ENCODE assay signal across 15 cellular contexts in genomic region chr20:35404614-35405259, GRCh38. TPM values are rescaled to one million over a fixed set of nuclear protein-coding genes. Genes with fewer than 3 reads are reported as not detected.
A peak's percentile ranks its signal among the peaks of the same experiment; 100 is the strongest.
DNase-seq lines count a peak whose midpoint lies in the region; ATAC-seq, FAIRE-seq and TF ChIP-seq lines count a peak whose summit lies in the region.
"Had no signal": no experiment of that assay in that cellular context is flagged by ENCODE, and none has a peak within 500 bp of the region (broad histone marks: within the 10 kb centered on the region; RNA-seq: fewer than 3 reads in every experiment).

No MANE protein-coding gene starts in this region.

- FAIRE-seq in urothelium cell line (lab: Jason Lieb, UNC), result no peak

- no peak overlapping the region for H3K27ac ChIP-seq in CD4-positive, alpha-beta T cell (ENCODE audit: low read depth, low read length)
- H3K27ac ChIP-seq in breast epithelium, result no peak overlapping the region
- H3K27ac ChIP-seq: adrenal gland, suprapubic skin had no signal

- H3K4me1 Mint-ChIP-seq in CD4-positive, alpha-beta T cell (ENCODE audit: low read depth), result peaks cover 22% of the 10 kb centered on the region
- peaks cover 9% of the 10 kb centered on the region for H3K4me1 Mint-ChIP-seq in T-helper 2 cell treated with Interferon-gamma antibody and Interleukin-4, amounts not matched to agents 5 μg/mL and 100 μg/mL, for 36 hours (ENCODE audit: low read depth)

- H3K36me3 Mint-ChIP-seq in CD4-positive, alpha-beta T cell (ENCODE audit: low read depth), result peaks cover 52% of the 10 kb centered on the region
- H3K36me3 Mint-ChIP-seq in T-helper 2 cell treated with Interferon-gamma antibody and Interleukin-4, amounts not matched to agents 5 μg/mL and 100 μg/mL, for 36 hours (ENCODE audit: low read depth), result peaks cover 46% of the 10 kb centered on the region

- no peak for TF ChIP-seq POLR2A in breast epithelium (IDR thresholded peaks at IDR 0.05)

- H3K9me3 ChIP-seq in CD4-positive, alpha-beta T cell (ENCODE audit: control insufficient read depth, low read length), result peaks cover 10% of the 10 kb centered on the region
- H3K9me3 ChIP-seq in breast epithelium, result peaks cover 0 to 15% of the 10 kb centered on the region in 2 donors
- H3K9me3 ChIP-seq: adrenal gland, suprapubic skin had no signal

- DNase-seq in CD4-positive, alpha-beta T cell, result no peak
- DNase-seq in T-helper 2 cell treated with Interferon-gamma antibody and Interleukin-4, amounts not matched to agents 5 μg/mL and 100 μg/mL, for 36 hours (ENCODE audit: low spot score), result no peak
- DNase-seq in breast epithelium (ENCODE audit: low spot score in 2 of 2) (no peak), urothelium cell line (ENCODE audit: low spot score) (no peak), omental fat pad (ENCODE audit: low spot score) (no peak)
- DNase-seq: adrenal gland; effector CD4-positive, alpha-beta T cell; posterior cingulate gyrus; stimulated activated CD4-positive, alpha-beta T cell treated with anti-CD3 and anti-CD28 coated beads, Interleukin-2, amount 100 ng/mL, for 48 hours had no signal

- peaks cover 6% of the 10 kb centered on the region for H3K9me3 Mint-ChIP-seq in CD4-positive, alpha-beta T cell
- H3K9me3 Mint-ChIP-seq in T-helper 2 cell treated with Interferon-gamma antibody and Interleukin-4, amounts not matched to agents 5 μg/mL and 100 μg/mL, for 36 hours, result peaks cover 15% of the 10 kb centered on the region

- H3K27ac Mint-ChIP-seq in CD4-positive, alpha-beta T cell, result no peak overlapping the region
- H3K27ac Mint-ChIP-seq in T-helper 2 cell treated with Interferon-gamma antibody and Interleukin-4, amounts not matched to agents 5 μg/mL and 100 μg/mL, for 36 hours, result no peak overlapping the region

- peak; percentile 44 for ATAC-seq in CD4-positive, alpha-beta T cell (ENCODE audit: poor library complexity)
- ATAC-seq in GM18861 (IDR thresholded peaks at IDR 0.05; ENCODE audit: unreplicated experiment), result peak; percentile 76
- ATAC-seq in HG03342 (IDR thresholded peaks at IDR 0.05; ENCODE audit: unreplicated experiment), result peak; percentile 74
- no peak for ATAC-seq in GM19351 (IDR thresholded peaks at IDR 0.05; ENCODE audit: unreplicated experiment)
- ATAC-seq in omental fat pad (ENCODE audit: low FRiP score), result no peak
- ATAC-seq: activated CD4-positive, CD25-positive, alpha-beta regulatory T cell treated with anti-CD3 and anti-CD28 coated beads, Interleukin-2, amount 50 U/mL, for 24 hours had no signal

- intact Hi-C loops in CD4-positive, alpha-beta T cell (cut with DNase I, micrococcal nuclease), result no loop called here
- intact Hi-C loops in breast epithelium (cut with DNase I; ENCODE audit: low total_unique reads), result no loop called here

- POLR2A ChIA-PET in CD4-positive, alpha-beta T cell (lab: Charles Lee), result no interaction called here

- H3K4me3 Mint-ChIP-seq in CD4-positive, alpha-beta T cell, result no peak overlapping the region
- H3K4me3 Mint-ChIP-seq in T-helper 2 cell treated with Interferon-gamma antibody and Interleukin-4, amounts not matched to agents 5 μg/mL and 100 μg/mL, for 36 hours, result peak overlapping the region; percentile 45

- H3K4me1 ChIP-seq in breast epithelium, result no peaks in the 10 kb centered on the region
- H3K4me1 ChIP-seq: suprapubic skin had no signal

- H3K27me3 Mint-ChIP-seq in CD4-positive, alpha-beta T cell, result no peaks in the 10 kb centered on the region
- H3K27me3 Mint-ChIP-seq in T-helper 2 cell treated with Interferon-gamma antibody and Interleukin-4, amounts not matched to agents 5 μg/mL and 100 μg/mL, for 36 hours (ENCODE audit: low read depth), result no peaks in the 10 kb centered on the region

- TF ChIP-seq CTCF in CD4-positive, alpha-beta T cell (IDR thresholded peaks at IDR 0.05), result no peak
- TF ChIP-seq CTCF in breast epithelium (IDR thresholded peaks at IDR 0.05), result no peak
- TF ChIP-seq CTCF in omental fat pad (IDR thresholded peaks at IDR 0.05), result no peak

- no peaks in the 10 kb centered on the region for H3K27me3 ChIP-seq in CD4-positive, alpha-beta T cell (ENCODE audit: control insufficient read depth, insufficient read depth, low read length)
- H3K27me3 ChIP-seq in breast epithelium, result no peaks in the 10 kb centered on the region
- H3K27me3 ChIP-seq: adrenal gland, suprapubic skin had no signal

- CTCF ChIA-PET in CD4-positive, alpha-beta T cell (lab: Charles Lee), result interaction anchor here (0.6 kb wide), 1 partner anchor 35 kb away, joined by 3 read pairs; no protein-coding TSS in a partner anchor

- H3K36me3 ChIP-seq in breast epithelium, result peaks cover 6% of the 10 kb centered on the region

- no peak overlapping the region for H3K4me3 ChIP-seq in breast epithelium
- H3K4me3 ChIP-seq: adrenal gland, suprapubic skin had no signal

RNA-seq across cellular contexts. Expression of gene UQCC1, which starts 7.0 kb away (rescaled TPM):
- 10 to 100 TPM; 18.7 to 19.9 TPM for total RNA-seq in CD4-positive, alpha-beta T cell
- total RNA-seq in breast epithelium (10 to 100 TPM; 26.6 to 39.7 (median 35.4) TPM), omental fat pad (10 to 100 TPM; 28.4 to 44.0 (median 32.3) TPM)

RNA-seq across cellular contexts. Expression of gene GDF5, which starts 33.3 kb away (rescaled TPM):
- not detected for total RNA-seq in CD4-positive, alpha-beta T cell
- total RNA-seq in breast epithelium (under 1 TPM; 0.33 to 0.88 (median 0.64) TPM), omental fat pad (1 to 10 TPM in 3 of 4 donors, under 1 TPM in 1; 0.47 to 2.6 (median 1.8) TPM)
- total RNA-seq: lung microvascular endothelial cell, suprapubic skin had no signal

RNA-seq across cellular contexts. Expression of gene CEP250, which starts 50.7 kb away (rescaled TPM):
- 10 to 100 TPM; 27.6 to 33.1 TPM for total RNA-seq in CD4-positive, alpha-beta T cell
- total RNA-seq in breast epithelium (10 to 100 TPM; 22.2 to 28.5 (median 23.3) TPM), omental fat pad (10 to 100 TPM; 14.6 to 25.4 (median 16.2) TPM)

Comparison
In these comparisons a context has a peak if more than half of its experiments do, and no peak if none do; other contexts are left out.
1. ATAC-seq: peak in CD4-positive, alpha-beta T cell (single experiment), GM18861 (single experiment) and HG03342 (single experiment); none in GM19351 (single experiment) and omental fat pad (single experiment).